In genomic region chr12:16187684-16188083, GRCh38 we compare ENCODE assay signal across 25 cellular contexts.
A peak's percentile ranks its signal among the peaks of the same experiment; 100 is the strongest.
DNase-seq lines count a peak whose midpoint lies in the region; ATAC-seq and TF ChIP-seq lines count a peak whose summit lies in the region.
"Had no signal": no experiment of that assay in that cellular context is flagged by ENCODE, and none has a peak within 500 bp of the region (broad histone marks: within the 10 kb centered on the region; RNA-seq: fewer than 3 reads in every experiment).

No MANE protein-coding gene starts in this region.

- no peaks in the 10 kb centered on the region for H3K36me3 ChIP-seq in endodermal cell (ENCODE audit: control insufficient read depth, insufficient read depth, low read length)
- H3K36me3 ChIP-seq: ovary, SJSA1 had no signal

- H3K9ac ChIP-seq in endodermal cell (ENCODE audit: extremely low read depth, low read length, poor library complexity, severe bottlenecking) = no peak overlapping the region

- H3K9me3 ChIP-seq in endodermal cell (ENCODE audit: control insufficient read depth, low read length) = no peaks in the 10 kb centered on the region
- H3K9me3 ChIP-seq: ovary, SJSA1 had no signal

- peak; percentile 73 for DNase-seq in DMS153 (lab: John Stamatoyannopoulos, UW)
- peak; percentile 22 to 100 (median 95) for DNase-seq in NCI-H1417 (lab: John Stamatoyannopoulos, UW)
- DNase-seq in NCI-H2227 (lab: John Stamatoyannopoulos, UW; ENCODE audit: unreplicated experiment) = peak; percentile 9
- DNase-seq in endodermal cell = no peak
- no peak for DNase-seq in activated T-helper 2 cell treated with anti-CD3 and anti-CD28 coated beads, Interferon-gamma antibody, Interleukin-2, Interleukin-4, amounts not matched to agents 10 μg/mL and 5 μg/mL and 100 μg/mL, durations not matched to agents 14 hours and 24 hours and 36 hours (ENCODE audit: low spot score)
- no peak for DNase-seq in omental fat pad (ENCODE audit: low spot score)
- DNase-seq in HK-2 (ENCODE audit: unreplicated experiment) = no peak
- DNase-seq: activated CD4-positive, alpha-beta T cell treated with anti-CD3 and anti-CD28 coated beads, Interleukin-2, amount 50 U/mL, for 4 hours; activated CD4-positive, CD25-positive, alpha-beta regulatory T cell; activated naive CD4-positive, alpha-beta T cell treated with anti-CD3 and anti-CD28 coated beads, Interleukin-2, amount 50 U/mL, for 16 hours; amniotic stem cell; CD8-positive, alpha-beta memory T cell; GF-D8; H9; KBM-7; midbrain; NCI-H187; NCI-H524; ovary; stimulated activated naive CD8-positive, alpha-beta T cell treated with anti-CD3 and anti-CD28 coated beads, Interleukin-15, amount 100 ng/mL, for 72 hours; T-helper 1 cell had no signal

- intact Hi-C loops in activated T-helper 2 cell treated with anti-CD3 and anti-CD28 coated beads, Interferon-gamma antibody, Interleukin-2, Interleukin-4, amounts not matched to agents 10 μg/mL and 5 μg/mL and 100 μg/mL, durations not matched to agents 14 hours and 24 hours and 36 hours (cut with micrococcal nuclease) = no loop called here

- H3K4me3 Mint-ChIP-seq in endodermal cell = no peak overlapping the region
- H3K4me3 Mint-ChIP-seq in activated T-helper 2 cell treated with anti-CD3 and anti-CD28 coated beads, Interferon-gamma antibody, Interleukin-2, Interleukin-4, amounts not matched to agents 10 μg/mL and 5 μg/mL and 100 μg/mL, durations not matched to agents 14 hours and 24 hours and 36 hours (ENCODE audit: low read depth) = no peak overlapping the region
- H3K4me3 Mint-ChIP-seq: B cell; CD8-positive, alpha-beta memory T cell; H9; natural killer cell treated with Interleukin-12 subunit alpha and Interleukin-12 subunit beta and Interleukin-15 and Interleukin-18, amount 100 ng/mL, for 72 hours; stimulated activated naive CD8-positive, alpha-beta T cell treated with anti-CD3 and anti-CD28 coated beads, Interleukin-15, amount 100 ng/mL, for 72 hours had no signal

- peaks cover 27% of the 10 kb centered on the region for H3K4me1 Mint-ChIP-seq in endodermal cell
- H3K4me1 Mint-ChIP-seq in activated T-helper 2 cell treated with anti-CD3 and anti-CD28 coated beads, Interferon-gamma antibody, Interleukin-2, Interleukin-4, amounts not matched to agents 10 μg/mL and 5 μg/mL and 100 μg/mL, durations not matched to agents 14 hours and 24 hours and 36 hours (ENCODE audit: low read depth) = no peaks in the 10 kb centered on the region
- H3K4me1 Mint-ChIP-seq: B cell; CD8-positive, alpha-beta memory T cell; stimulated activated naive CD8-positive, alpha-beta T cell treated with anti-CD3 and anti-CD28 coated beads, Interleukin-15, amount 100 ng/mL, for 72 hours had no signal

- peak overlapping the region; percentile 35 for H3K27ac Mint-ChIP-seq in endodermal cell
- no peak overlapping the region for H3K27ac Mint-ChIP-seq in activated T-helper 2 cell treated with anti-CD3 and anti-CD28 coated beads, Interferon-gamma antibody, Interleukin-2, Interleukin-4, amounts not matched to agents 10 μg/mL and 5 μg/mL and 100 μg/mL, durations not matched to agents 14 hours and 24 hours and 36 hours
- H3K27ac Mint-ChIP-seq: B cell; CD8-positive, alpha-beta memory T cell; natural killer cell treated with Interleukin-12 subunit alpha and Interleukin-12 subunit beta and Interleukin-15 and Interleukin-18, amount 100 ng/mL, for 72 hours; stimulated activated naive CD8-positive, alpha-beta T cell treated with anti-CD3 and anti-CD28 coated beads, Interleukin-15, amount 100 ng/mL, for 72 hours had no signal

- no peaks in the 10 kb centered on the region for H3K9me3 Mint-ChIP-seq in endodermal cell
- no peaks in the 10 kb centered on the region for H3K9me3 Mint-ChIP-seq in activated T-helper 2 cell treated with anti-CD3 and anti-CD28 coated beads, Interferon-gamma antibody, Interleukin-2, Interleukin-4, amounts not matched to agents 10 μg/mL and 5 μg/mL and 100 μg/mL, durations not matched to agents 14 hours and 24 hours and 36 hours
- H3K9me3 Mint-ChIP-seq: H9 had no signal

- TF ChIP-seq CTCF in endodermal cell (conservative IDR thresholded peaks at IDR 0.05) (no peak), omental fat pad (IDR thresholded peaks at IDR 0.05) (no peak)

- peaks cover 2% of the 10 kb centered on the region for H3K4me1 ChIP-seq in endodermal cell (ENCODE audit: control insufficient read depth, insufficient read depth, low read length)
- H3K4me1 ChIP-seq: SJSA1 had no signal

- no peak for ATAC-seq in omental fat pad (ENCODE audit: low FRiP score)
- ATAC-seq: natural killer cell treated with Interleukin-12 subunit alpha and Interleukin-12 subunit beta and Interleukin-15 and Interleukin-18, amount 100 ng/mL, for 72 hours; stimulated activated naive CD8-positive, alpha-beta T cell treated with anti-CD3 and anti-CD28 coated beads, Interleukin-15, amount 100 ng/mL, for 72 hours had no signal

- H3K27me3 ChIP-seq in endodermal cell (ENCODE audit: control insufficient read depth, insufficient read depth, low read length, poor library complexity, severe bottlenecking) = no peaks in the 10 kb centered on the region
- H3K27me3 ChIP-seq: ovary, SJSA1 had no signal

- 69 to 81% methylated on average over 4 of the region's 6 CpGs for WGBS in endodermal cell (ENCODE audit: insufficient coverage in 1 of 2, insufficient read length in 1 of 2), 2 experiments

- no peak overlapping the region for H3K4me3 ChIP-seq in endodermal cell (ENCODE audit: low read length)
- H3K4me3 ChIP-seq: ovary, SJSA1, skin epidermis had no signal

- H3K27ac ChIP-seq in endodermal cell (ENCODE audit: low read depth, low read length) = no peak overlapping the region
- H3K27ac ChIP-seq: ovary, SJSA1, skin epidermis had no signal

- H3K27me3 Mint-ChIP-seq in endodermal cell (ENCODE audit: insufficient read depth) = no peaks in the 10 kb centered on the region
- H3K27me3 Mint-ChIP-seq in activated T-helper 2 cell treated with anti-CD3 and anti-CD28 coated beads, Interferon-gamma antibody, Interleukin-2, Interleukin-4, amounts not matched to agents 10 μg/mL and 5 μg/mL and 100 μg/mL, durations not matched to agents 14 hours and 24 hours and 36 hours (ENCODE audit: low read depth) = no peaks in the 10 kb centered on the region
- H3K27me3 Mint-ChIP-seq: B cell; CD8-positive, alpha-beta memory T cell; natural killer cell treated with Interleukin-12 subunit alpha and Interleukin-12 subunit beta and Interleukin-15 and Interleukin-18, amount 100 ng/mL, for 72 hours; stimulated activated naive CD8-positive, alpha-beta T cell treated with anti-CD3 and anti-CD28 coated beads, Interleukin-15, amount 100 ng/mL, for 72 hours had no signal

- H3K36me3 Mint-ChIP-seq in endodermal cell (ENCODE audit: low read depth) = no peaks in the 10 kb centered on the region
- no peaks in the 10 kb centered on the region for H3K36me3 Mint-ChIP-seq in activated T-helper 2 cell treated with anti-CD3 and anti-CD28 coated beads, Interferon-gamma antibody, Interleukin-2, Interleukin-4, amounts not matched to agents 10 μg/mL and 5 μg/mL and 100 μg/mL, durations not matched to agents 14 hours and 24 hours and 36 hours (ENCODE audit: low read depth)
- H3K36me3 Mint-ChIP-seq: natural killer cell treated with Interleukin-12 subunit alpha and Interleukin-12 subunit beta and Interleukin-15 and Interleukin-18, amount 100 ng/mL, for 72 hours had no signal

Comparison
In these comparisons a context has a peak if more than half of its experiments do, and no peak if none do; other contexts are left out.
1. DNase-seq: peak in DMS153 (single experiment), NCI-H1417 (3 of 3) and NCI-H2227 (single experiment); none in endodermal cell (single experiment), activated T-helper 2 cell treated with anti-CD3 and anti-CD28 coated beads, Interferon-gamma antibody, Interleukin-2, Interleukin-4, amounts not matched to agents 10 μg/mL and 5 μg/mL and 100 μg/mL, durations not matched to agents 14 hours and 24 hours and 36 hours (single experiment), omental fat pad (single experiment) and HK-2 (single experiment).